In genomic region chr17:35498429-35499178, GRCh38 we compare ENCODE assay signal across 18 cellular contexts. TPM values are rescaled to one million over a fixed set of nuclear protein-coding genes. Genes with fewer than 3 reads are reported as not detected.
DNase-seq lines count a peak whose midpoint lies in the region; ATAC-seq, FAIRE-seq and TF ChIP-seq lines count a peak whose summit lies in the region.
"Had no signal": no experiment of that assay in that cellular context is flagged by ENCODE, and none has a peak within 500 bp of the region (broad histone marks: within the 10 kb centered on the region; RNA-seq: fewer than 3 reads in every experiment).

No MANE protein-coding gene starts in this region.

- no peak overlapping the region for H3K4me3 ChIP-seq in K562
- H3K4me3 ChIP-seq in naive thymus-derived CD4-positive, alpha-beta T cell (ENCODE audit: low read length) = no peak overlapping the region
- peak overlapping the region in 1 of 2 donors; percentile 23 for H3K4me3 ChIP-seq in gastroesophageal sphincter
- H3K4me3 ChIP-seq: pancreas, SK-N-MC had no signal

- CTCF ChIA-PET in CD4-positive, alpha-beta T cell (lab: Charles Lee) = interaction anchor here (1.2 to 1.3 kb wide), 2 partner anchors 35 to 57 kb away, joined by 3 to 4 read pairs; no protein-coding TSS in a partner anchor
- CTCF ChIA-PET in K562 (lab: Yijun Ruan, JAX; ENCODE audit: low intra/inter-chr PET ratio) = no interaction called here
- CTCF ChIA-PET in naive thymus-derived CD4-positive, alpha-beta T cell (lab: Charles Lee) = interaction anchor here (1.2 kb wide), 1 partner anchor 186 kb away, joined by 3 read pairs; no protein-coding TSS in a partner anchor

- H3K4me1 ChIP-seq in K562 (replicated peaks in 1 of 2; ENCODE audit: control insufficient read depth in 2 of 2, insufficient read depth in 2 of 2, low read length in 2 of 2) (0 out of 5 replicates have a peak, but pooled peaks cover 0 to 3% of the 10 kb centered on the region in 2 experiments), gastroesophageal sphincter (peaks cover 0 to 7% (median 4%) of the 10 kb centered on the region in 3 donors)
- H3K4me1 ChIP-seq in naive thymus-derived CD4-positive, alpha-beta T cell (ENCODE audit: control insufficient read depth in 2 of 2, insufficient read depth in 2 of 2, low read length in 2 of 2) = peaks cover 4 to 6% of the 10 kb centered on the region in 2 donors
- H3K4me1 ChIP-seq: pancreas had no signal

- no peak overlapping the region for H3K9ac ChIP-seq in K562 (ENCODE audit: insufficient read depth in 1 of 2, low read depth in 2 of 2, low read length in 2 of 2)

- no peak overlapping the region for H3K27ac ChIP-seq in CD4-positive, alpha-beta T cell (ENCODE audit: low read depth, low read length)
- H3K27ac ChIP-seq in K562 (ENCODE audit: extremely low read depth, low read depth, low read length) (no peak overlapping the region), gastroesophageal sphincter (no peak overlapping the region)
- H3K27ac ChIP-seq in naive thymus-derived CD4-positive, alpha-beta T cell (ENCODE audit: low read depth, low read length) = no peak overlapping the region
- H3K27ac ChIP-seq: C4-2B, gastrocnemius medialis, HL-60, pancreas, SK-N-MC had no signal

- WGBS in K562 (ENCODE audit: insufficient coverage, low coverage, missing lambda C conversion rate) = 12% methylated on average over 13 of the region's 14 CpGs
- WGBS in gastroesophageal sphincter (ENCODE audit: low coverage in 1 of 2), 2 donors = 12 to 22% methylated on average over 8 to 12 of the region's 14 CpGs

- FAIRE-seq in GM12892 (lab: Jason Lieb, UNC) (peak; percentile 21), K562 (lab: Jason Lieb, UNC) (peak; percentile 54)
- FAIRE-seq: pancreas, TTC549 had no signal

- in situ Hi-C loops in K562 (cut with MboI) = no loop called here

- no peak overlapping the region for H3K4me2 ChIP-seq in K562 (ENCODE audit: insufficient read depth, low read length)

- H3K79me2 ChIP-seq in K562 (ENCODE audit: control insufficient read depth, insufficient read depth, low read length) = no peaks in the 10 kb centered on the region

- peaks cover 69% of the 10 kb centered on the region for H3K4me1 Mint-ChIP-seq in CD4-positive, alpha-beta T cell (ENCODE audit: low read depth)
- H3K4me1 Mint-ChIP-seq in naive thymus-derived CD4-positive, alpha-beta T cell = peaks cover 42 to 86% (median 71%) of the 10 kb centered on the region in 7 donors

- peak overlapping the region; percentile 56 for H3K27ac Mint-ChIP-seq in CD4-positive, alpha-beta T cell
- peak overlapping the region in 6 of 9 donors; percentile 26 to 75 (median 40) for H3K27ac Mint-ChIP-seq in naive thymus-derived CD4-positive, alpha-beta T cell
- H3K27ac Mint-ChIP-seq: activated CD4-positive, alpha-beta memory T cell treated with anti-CD3 and anti-CD28 coated beads, Interleukin-2, amount 10 ng/mL, durations not matched to agents 7 days and 5 days had no signal

- no peaks in the 10 kb centered on the region for H3K9me3 ChIP-seq in CD4-positive, alpha-beta T cell (ENCODE audit: control insufficient read depth, low read length)
- H3K9me3 ChIP-seq in K562 (replicated peaks; ENCODE audit: control insufficient read depth, insufficient read depth, low read depth, low read length) (no peaks in the 10 kb centered on the region), gastroesophageal sphincter (no peaks in the 10 kb centered on the region)
- H3K9me3 ChIP-seq in naive thymus-derived CD4-positive, alpha-beta T cell (ENCODE audit: control insufficient read depth in 2 of 3, low read length in 3 of 3) = peaks cover 0 to 3% (median 0%) of the 10 kb centered on the region in 3 experiments
- H3K9me3 ChIP-seq: gastrocnemius medialis, pancreas had no signal

- no peaks in the 10 kb centered on the region for H3K27me3 Mint-ChIP-seq in CD4-positive, alpha-beta T cell
- H3K27me3 Mint-ChIP-seq in naive thymus-derived CD4-positive, alpha-beta T cell = no peaks in the 10 kb centered on the region
- H3K27me3 Mint-ChIP-seq: activated CD4-positive, alpha-beta memory T cell treated with anti-CD3 and anti-CD28 coated beads, Interleukin-2, amount 10 ng/mL, durations not matched to agents 7 days and 5 days had no signal

- intact Hi-C loops in CD4-positive, alpha-beta T cell (cut with DNase I, micrococcal nuclease) = no loop called here
- intact Hi-C loops in K562 (cut with micrococcal nuclease) = no loop called here
- intact Hi-C loops in naive thymus-derived CD4-positive, alpha-beta T cell (cut with micrococcal nuclease) = no loop called here

- TF ChIP-seq POLR2A in GM12892 (IDR thresholded peaks at IDR 0.05; ENCODE audit: low read depth, low read length) (no peak), K562 (conservative IDR thresholded peaks at IDR 0.05) (no peak), gastroesophageal sphincter (IDR thresholded peaks at IDR 0.05) (no peak)

- H3K27me3 ChIP-seq in CD4-positive, alpha-beta T cell (ENCODE audit: control insufficient read depth, insufficient read depth, low read length) = no peaks in the 10 kb centered on the region
- H3K27me3 ChIP-seq in K562 (ENCODE audit: control insufficient read depth in 2 of 2, insufficient read depth in 2 of 2, low read length in 2 of 2) (peaks cover 41 to 55% of the 10 kb centered on the region in 2 experiments), gastroesophageal sphincter (peaks cover 93% of the 10 kb centered on the region)
- no peaks in the 10 kb centered on the region for H3K27me3 ChIP-seq in naive thymus-derived CD4-positive, alpha-beta T cell (ENCODE audit: control insufficient read depth in 2 of 2, insufficient read depth in 2 of 2, low read length in 2 of 2)

- DNase-seq in CD4-positive, alpha-beta T cell = no peak
- DNase-seq in GM12892 (ENCODE audit: insufficient read length) (no peak), K562 (ENCODE audit: extremely low read depth in 1 of 4, low spot score in 3 of 4) (no peak), cerebellar cortex (ENCODE audit: low spot score) (no peak)
- no peak for DNase-seq in naive thymus-derived CD4-positive, alpha-beta T cell
- DNase-seq: activated CD4-positive, alpha-beta memory T cell treated with anti-CD3 and anti-CD28 coated beads, Interleukin-2, amount 10 ng/mL, durations not matched to agents 7 days and 5 days; activated effector memory CD4-positive, alpha-beta T cell treated with anti-CD3 and anti-CD28 coated beads, Interleukin-2, amount 50 U/mL, for 16 hours; gastrocnemius medialis; NCI-H1436 treated with DMSO at 0.1 percent for 48 hours; NCI-H446 treated with DMSO at 0.1 percent for 48 hours; pancreas had no signal

- POLR2A ChIA-PET in CD4-positive, alpha-beta T cell (lab: Charles Lee) = interaction anchor here (0.6 to 1.1 kb wide), 2 partner anchors 14 to 280 kb away, joined by 3 read pairs; no protein-coding TSS in a partner anchor
- POLR2A ChIA-PET in K562 (lab: Yijun Ruan, JAX) = interaction anchor here (0.7 to 1.2 kb wide), 2 partner anchors 10 to 62 kb away, joined by 3 read pairs; partner anchors contain the start of gene SLFN14
- POLR2A ChIA-PET in naive thymus-derived CD4-positive, alpha-beta T cell (lab: Charles Lee) = interaction anchor here (1.0 to 2.9 kb wide), 6 partner anchors 10 to 125 kb away, joined by 3 to 23 read pairs (median 4); partner anchors contain the start of gene SLFN11

- H3K4me3 Mint-ChIP-seq in CD4-positive, alpha-beta T cell = no peak overlapping the region
- peak overlapping the region; percentile 24 to 83 (median 66) for H3K4me3 Mint-ChIP-seq in naive thymus-derived CD4-positive, alpha-beta T cell
- H3K4me3 Mint-ChIP-seq: activated CD4-positive, alpha-beta memory T cell treated with anti-CD3 and anti-CD28 coated beads, Interleukin-2, amount 10 ng/mL, durations not matched to agents 7 days and 5 days had no signal

- no peaks in the 10 kb centered on the region for H4K20me1 ChIP-seq in K562 (replicated peaks; ENCODE audit: control insufficient read depth, insufficient read depth, low read length)

- no TSS peak for BruUV-seq in K562 (replicated peaks; lab: Mats Ljungman, UMichigan)

- ATAC-seq in CD4-positive, alpha-beta T cell (ENCODE audit: poor library complexity) = no peak
- ATAC-seq in K562 (no peak), HG02884 (IDR thresholded peaks at IDR 0.05; ENCODE audit: unreplicated experiment) (no peak), gastroesophageal sphincter (no peak)
- no peak for ATAC-seq in naive thymus-derived CD4-positive, alpha-beta T cell
- ATAC-seq: gastrocnemius medialis had no signal

- H3K36me3 ChIP-seq in K562 (ENCODE audit: control insufficient read depth, insufficient read depth, low read length) = no peaks in the 10 kb centered on the region
- H3K36me3 ChIP-seq in naive thymus-derived CD4-positive, alpha-beta T cell (ENCODE audit: control insufficient read depth in 2 of 3, insufficient read depth in 3 of 3, low read length in 3 of 3) = peaks cover 0 to 10% (median 0%) of the 10 kb centered on the region in 3 experiments
- no peaks in the 10 kb centered on the region for H3K36me3 ChIP-seq in gastroesophageal sphincter
- H3K36me3 ChIP-seq: gastrocnemius medialis, pancreas had no signal

- H2AFZ ChIP-seq in K562 (ENCODE audit: low read depth, low read length) = no peak overlapping the region

- H3K9me1 ChIP-seq in K562 (ENCODE audit: control insufficient read depth, insufficient read depth, low read length) = no peaks in the 10 kb centered on the region

- TF ChIP-seq RAD21 in K562 (CRISPR knock-in tag; conservative IDR thresholded peaks at IDR 0.05 in 1 of 2, IDR thresholded peaks at IDR 0.05 in 1 of 2) = no peak

- H3K9me3 Mint-ChIP-seq in CD4-positive, alpha-beta T cell = peaks cover 4% of the 10 kb centered on the region
- peaks cover 0 to 12% (median 5%) of the 10 kb centered on the region in 11 donors for H3K9me3 Mint-ChIP-seq in naive thymus-derived CD4-positive, alpha-beta T cell
- H3K9me3 Mint-ChIP-seq: activated CD4-positive, alpha-beta memory T cell treated with anti-CD3 and anti-CD28 coated beads, Interleukin-2, amount 10 ng/mL, durations not matched to agents 7 days and 5 days had no signal

- no peak for TF ChIP-seq CTCF in CD4-positive, alpha-beta T cell (IDR thresholded peaks at IDR 0.05)
- TF ChIP-seq CTCF in K562 (IDR thresholded peaks at IDR 0.05 in 2 of 3, conservative IDR thresholded peaks at IDR 0.05 in 1 of 3; ENCODE audit: insufficient read depth in 2 of 3, low read depth in 1 of 3, low read length in 3 of 3) (no peak), gastroesophageal sphincter (IDR thresholded peaks at IDR 0.05) (no peak)

- TF ChIP-seq EP300 in K562 (IDR thresholded peaks at IDR 0.05; ENCODE audit: low read length) (no peak), gastroesophageal sphincter (IDR thresholded peaks at IDR 0.05) (no peak)

- H3K36me3 Mint-ChIP-seq in CD4-positive, alpha-beta T cell (ENCODE audit: low read depth) = peaks cover 66% of the 10 kb centered on the region
- H3K36me3 Mint-ChIP-seq in naive thymus-derived CD4-positive, alpha-beta T cell = peaks cover 14 to 35% (median 30%) of the 10 kb centered on the region in 5 donors

RNA-seq across cellular contexts. Expression of gene SLFN12L, which starts 38.9 kb away (rescaled TPM):
- total RNA-seq in CD4-positive, alpha-beta T cell = 10 to 100 TPM; 23.4 to 24.3 TPM
- 10.2 TPM for polyA plus RNA-seq in GM12892 (2012; ENCODE audit: missing spikeins)
- total RNA-seq in K562 (2011; cell fraction: chromatin; rRNA removed; ENCODE audit: low replicate concordance) = 0.16 and 0.40 TPM in 2 replicates
- not detected in 2 replicates for total RNA-seq in K562 (2011; cell fraction: nucleolus; rRNA removed)
- 0.37 TPM in 1 of 2 replicates, not detected in the other for total RNA-seq in K562 (2011; cell fraction: nucleoplasm; rRNA removed)
- 0.04 TPM in 1 of 2 replicates, not detected in the other for total RNA-seq in K562 (2014; rRNA removed)
- total RNA-seq in K562 (2014; rRNA removed; fragmentation: Illumina TruSeq; extraction: Trizol) = 0.07 TPM in 1 of 2 replicates, not detected in the other
- 0.18 and 0.26 TPM in 2 replicates for total RNA-seq in K562 (2015; rRNA removed; fragmentation: Illumina TruSeq; extraction: Trizol)
- 0.09 and 0.31 TPM in 2 replicates for total RNA-seq in K562 (2021)
- 0.04 TPM in 1 of 2 replicates, not detected in the other for polyA plus RNA-seq in K562 (2011; rRNA removed)
- polyA plus RNA-seq in K562 (2011; cell fraction: cytosol; rRNA removed) = not detected in 2 replicates
- 0.04 TPM in 1 of 2 replicates, not detected in the other for polyA plus RNA-seq in K562 (2011; cell fraction: nucleus; rRNA removed)
- polyA plus RNA-seq in K562 (2012) = 0.05 and 0.58 TPM in 2 replicates
- polyA plus RNA-seq in K562 (2014; fragmentation: Illumina TruSeq; extraction: Trizol) = 0.09 TPM in 1 of 2 replicates, not detected in the other
- under 1 TPM in 1 of 2 experiments, not detected in 1; 0.04 TPM for polyA plus RNA-seq in K562 (2014; fragmentation: Nextera tagmentation; extraction: Ambion mirVana)
- polyA plus RNA-seq in K562 (2014; rRNA removed) = 0.05 TPM in 1 of 2 replicates, not detected in the other
- polyA minus RNA-seq in K562 (2011; rRNA and poly(A)+ RNA removed) = 0.09 TPM in 1 of 2 replicates, not detected in the other
- not detected in 2 replicates for polyA minus RNA-seq in K562 (2011; cell fraction: cytosol; rRNA and poly(A)+ RNA removed)
- polyA minus RNA-seq in K562 (2011; cell fraction: nucleus; rRNA and poly(A)+ RNA removed) = 0.27 TPM in 1 of 2 replicates, not detected in the other
- 100 to 1,000 TPM in 1 of 5 experiments, 10 to 100 TPM in 4; 41.7 to 111 (median 52.9) TPM for total RNA-seq in naive thymus-derived CD4-positive, alpha-beta T cell
- 10 to 100 TPM; 12.0 to 13.6 TPM for polyA plus RNA-seq in naive thymus-derived CD4-positive, alpha-beta T cell
- 1 to 10 TPM in 2 of 4 donors, under 1 TPM in 2; 0.17 to 1.9 (median 0.92) TPM for total RNA-seq in gastroesophageal sphincter
- total RNA-seq: OCI-LY7 had no signal

RNA-seq across cellular contexts. Expression of gene SLFN13, which starts 50.0 kb away (rescaled TPM):
- 1 to 10 TPM; 9.5 to 9.7 TPM for total RNA-seq in CD4-positive, alpha-beta T cell
- polyA plus RNA-seq in GM12892 (2012; ENCODE audit: missing spikeins) = 54.6 TPM
- 0.07 and 1.2 TPM in 2 replicates for total RNA-seq in K562 (2011; cell fraction: chromatin; rRNA removed; ENCODE audit: low replicate concordance)
- total RNA-seq in K562 (2011; cell fraction: nucleolus; rRNA removed) = under 0.01 and 0.13 TPM in 2 replicates
- 0.22 and 1.1 TPM in 2 replicates for total RNA-seq in K562 (2011; cell fraction: nucleoplasm; rRNA removed)
- total RNA-seq in K562 (2014; rRNA removed) (0.24 and 0.27 TPM in 2 replicates), K562 (2014; rRNA removed; fragmentation: Illumina TruSeq; extraction: Trizol) (0.04 and 0.10 TPM in 2 replicates), K562 (2015; rRNA removed; fragmentation: Illumina TruSeq; extraction: Trizol) (0.15 and 0.33 TPM in 2 replicates), K562 (2021) (0.29 and 0.49 TPM in 2 replicates), gastroesophageal sphincter (10 to 100 TPM in 1 of 4 donors, 1 to 10 TPM in 3; 1.9 to 12.3 (median 5.0) TPM)
- polyA plus RNA-seq in K562 (2011; rRNA removed) (0.17 TPM in 1 of 2 replicates, not detected in the other), K562 (2014; fragmentation: Illumina TruSeq; extraction: Trizol) (0.09 and 0.17 TPM in 2 replicates), K562 (2014; fragmentation: Nextera tagmentation; extraction: Ambion mirVana) (under 1 TPM; 0.06 to 0.11 TPM), K562 (2014; rRNA removed) (0.27 and 0.97 TPM in 2 replicates)
- polyA plus RNA-seq in K562 (2011; cell fraction: cytosol; rRNA removed) = 0.01 and 0.34 TPM in 2 replicates
- 0.01 and 0.10 TPM in 2 replicates for polyA plus RNA-seq in K562 (2011; cell fraction: nucleus; rRNA removed)
- polyA plus RNA-seq in K562 (2012) = 0.26 and 2.3 TPM in 2 replicates
- not detected in 2 replicates for polyA minus RNA-seq in K562 (2011; rRNA and poly(A)+ RNA removed)
- polyA minus RNA-seq in K562 (2011; cell fraction: cytosol; rRNA and poly(A)+ RNA removed) = not detected in 2 replicates
- 0.40 TPM in 1 of 2 replicates, not detected in the other for polyA minus RNA-seq in K562 (2011; cell fraction: nucleus; rRNA and poly(A)+ RNA removed)
- 10 to 100 TPM; 10.5 to 64.7 (median 21.0) TPM for total RNA-seq in naive thymus-derived CD4-positive, alpha-beta T cell
- 1 to 10 TPM; 3.6 to 5.4 TPM for polyA plus RNA-seq in naive thymus-derived CD4-positive, alpha-beta T cell
- total RNA-seq: OCI-LY7 had no signal

Comparison
In these comparisons a context has a peak if more than half of its experiments do, and no peak if none do; other contexts are left out.
1. RNA of gene SLFN12L, which starts 38.9 kb away (total RNA-seq): 41.7 to 111 TPM in naive thymus-derived CD4-positive, alpha-beta T cell and 23.4 to 24.3 TPM in CD4-positive, alpha-beta T cell; 0.17 to 1.9 TPM in gastroesophageal sphincter and 0.04 to 0.40 TPM in K562; every median in the first group is over 4 times any median in the second.